In the genomic region with DNA sequence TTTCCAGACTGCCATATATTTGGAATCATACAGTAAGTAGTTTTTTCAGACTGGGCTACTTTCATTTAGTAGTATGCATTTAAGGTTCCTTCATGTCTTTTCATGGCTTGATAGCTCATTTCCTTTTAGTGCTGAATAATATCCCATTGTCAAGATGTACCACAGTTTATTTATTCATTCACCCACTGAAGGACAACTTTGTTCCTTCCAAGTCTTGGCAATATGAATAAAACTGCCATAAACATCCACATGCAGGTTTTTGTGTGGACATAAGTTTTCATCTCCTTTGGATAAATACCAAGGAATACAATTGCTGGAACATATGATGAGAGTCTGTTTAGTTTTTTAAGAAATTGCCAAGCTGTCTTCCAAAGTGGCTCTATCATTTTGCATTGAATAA, we compare ENCODE assay signal across 6 cellular contexts.
"Had no signal": no experiment of that assay in that cellular context is flagged by ENCODE, and none has a peak within 500 bp of the region (broad histone marks: within the 10 kb centered on the region; RNA-seq: fewer than 3 reads in every experiment).

No MANE protein-coding gene starts in this region.

- H3K4me3 ChIP-seq: GM23248, HAP-1 had no signal

- H3K4me1 ChIP-seq: HAP-1 had no signal

- H3K36me3 ChIP-seq: HAP-1 had no signal

- DNase-seq: GM23248, GOT3, HFFc6, KBM-7 had no signal

- H3K27ac ChIP-seq: GM23248, HL-60 had no signal

- H3K9me3 ChIP-seq: HAP-1 had no signal
